In genomic region chr9:83980395-83981125, GRCh38 we compare ENCODE assay signal across 8 cellular contexts. TPM values are rescaled to one million over a fixed set of nuclear protein-coding genes. Genes with fewer than 3 reads are reported as not detected.
DNase-seq lines count a peak whose midpoint lies in the region; ATAC-seq and TF ChIP-seq lines count a peak whose summit lies in the region.

TSS of gene RMI1 (plus strand) at chr9:83980805. CDS start at chr9:84000987, 20,182 bp downstream.

- H3K4me1 ChIP-seq in heart left ventricle (peaks cover 0 to 50% (median 31%) of the 10 kb centered on the region in 12 donors), upper lobe of right lung (peaks cover 32% of the 10 kb centered on the region)

- peak; percentile 99 for DNase-seq in NCI-H1436 (lab: John Stamatoyannopoulos, UW)
- DNase-seq in T follicular helper cell (ENCODE audit: low read depth) = peak; percentile 100
- peak; percentile 99 to 100 (median 100) for DNase-seq in heart left ventricle
- DNase-seq in posterior cingulate gyrus = peak; percentile 97 to 99 (median 98)
- DNase-seq in upper lobe of right lung = peak; percentile 100

- H3K36me3 ChIP-seq in heart left ventricle (peaks cover 3 to 29% (median 23%) of the 10 kb centered on the region in 9 donors), upper lobe of right lung (peaks cover 30% of the 10 kb centered on the region)

- peak; percentile 47 to 79 for TF ChIP-seq POLR2A in heart left ventricle (IDR thresholded peaks at IDR 0.05)

- H3K27ac ChIP-seq in adipose tissue (ENCODE audit: low read depth, low read length) = peak within 1 kb of the TSS; percentile 97
- peak within 1 kb of the TSS; percentile 94 to 100 (median 99) for H3K27ac ChIP-seq in heart left ventricle
- peak within 1 kb of the TSS; percentile 97 for H3K27ac ChIP-seq in upper lobe of right lung

- H3K9me3 ChIP-seq in heart left ventricle (no peaks in the 10 kb centered on the region), upper lobe of right lung (no peaks in the 10 kb centered on the region)

- no peaks in the 10 kb centered on the region for H3K27me3 ChIP-seq in heart left ventricle
- no peaks in the 10 kb centered on the region for H3K27me3 ChIP-seq in upper lobe of right lung

- ATAC-seq in HG02798 (IDR thresholded peaks at IDR 0.05; ENCODE audit: poor library complexity, unreplicated experiment) (peak; percentile 78), heart left ventricle (peak; percentile 92 to 94 (median 94)), upper lobe of right lung (peak; percentile 93)

- intact Hi-C loops in heart left ventricle (cut with DNase I) (loop anchor here in 8 of 10 donors (1.0 to 10.0 kb wide), 8 partner anchors 24 to 192 kb away; partner anchors contain the start of gene KIF27 (in 3 of the 8)), posterior cingulate gyrus (cut with DNase I) (loop anchor here (1.0 kb wide), 1 partner anchor 23 kb away; no protein-coding TSS in a partner anchor), upper lobe of right lung (cut with DNase I) (no loop called here)

- 0% methylated on average over 69 of the region's 69 CpGs for WGBS in adipose tissue, 3 donors
- 0% methylated on average over 41 to 69 of the region's 69 CpGs for WGBS in heart left ventricle, 4 donors

- TF ChIP-seq CTCF in GM12875 (IDR thresholded peaks at IDR 0.05; ENCODE audit: borderline replicate concordance, insufficient read depth, low read depth, low read length) (no peak), heart left ventricle (IDR thresholded peaks at IDR 0.05) (peak in 5 of 12 donors; percentile 10 to 48 (median 40)), upper lobe of right lung (IDR thresholded peaks at IDR 0.05) (no peak)

- H3K4me3 ChIP-seq in GM12875 (ENCODE audit: low read depth, low read length) = peak within 1 kb of the TSS; percentile 98
- H3K4me3 ChIP-seq in heart left ventricle = peak within 1 kb of the TSS; percentile 67 to 98 (median 83)
- peak within 1 kb of the TSS; percentile 89 for H3K4me3 ChIP-seq in upper lobe of right lung

RNA-seq across cellular contexts. Expression of gene RMI1, which starts in this region (rescaled TPM):
- polyA plus RNA-seq in adipose tissue (1 to 10 TPM; 1.6 to 2.9 (median 1.7) TPM), heart left ventricle (1 to 10 TPM; 1.6 to 4.4 TPM)
- total RNA-seq in heart left ventricle (1 to 10 TPM; 2.4 to 9.9 (median 5.9) TPM), upper lobe of right lung (5.4 TPM)

Comparison
In these comparisons a context has a peak if more than half of its experiments do, and no peak if none do; other contexts are left out.
1. Peak in every context shown above with its lines: DNase-seq, ATAC-seq, H3K4me3 ChIP-seq and H3K27ac ChIP-seq.